ENCODE assay signal across 8 cellular contexts in genomic region chr5:66987949-66988838, GRCh38.
DNase-seq lines count a peak whose midpoint lies in the region; ATAC-seq, FAIRE-seq and TF ChIP-seq lines count a peak whose summit lies in the region.

No MANE protein-coding gene starts in this region.

- no peak overlapping the region for H3K4me3 Mint-ChIP-seq in activated naive CD4-positive, alpha-beta T cell treated with anti-CD3 and anti-CD28 coated beads for 36 hours

- POLR2A ChIA-PET in A549 (lab: Yijun Ruan, JAX): no interaction called here

- no peak for TF ChIP-seq EP300 in A549 (IDR thresholded peaks at IDR 0.05)

- no peak for TF ChIP-seq POLR2A in A549 (IDR thresholded peaks at IDR 0.05; ENCODE audit: low read length)

- H3K4me2 ChIP-seq in A549: peak overlapping the region; percentile 47

- no peak overlapping the region for H3K27ac Mint-ChIP-seq in activated naive CD4-positive, alpha-beta T cell treated with anti-CD3 and anti-CD28 coated beads for 36 hours

- H3K4me1 ChIP-seq in A549: peaks cover 42% of the 10 kb centered on the region

- no peaks in the 10 kb centered on the region; the same call in 1 of the 2 replicates for H3K27me3 ChIP-seq in GM06990 (replicated peaks; ENCODE audit: control insufficient read depth, insufficient read depth, low read length)

- H3K36me3 ChIP-seq in GM06990 (ENCODE audit: control insufficient read depth, insufficient read depth, low read length): no peaks in the 10 kb centered on the region

- TF ChIP-seq CTCF in A549 (IDR thresholded peaks at IDR 0.05): peak; percentile 57
- TF ChIP-seq CTCF in GM06990 (IDR thresholded peaks at IDR 0.05; ENCODE audit: insufficient read depth, low read length, poor library complexity, severe bottlenecking): peak; percentile 82
- peak; percentile 81 for TF ChIP-seq CTCF in fibroblast of pulmonary artery (IDR thresholded peaks at IDR 0.05; ENCODE audit: low read length, missing control alignments)

- no peaks in the 10 kb centered on the region for H3K9me3 ChIP-seq in A549

- peak; percentile 36 to 40 for DNase-seq in A549 (ENCODE audit: low read depth in 1 of 2, low spot score in 1 of 2)
- DNase-seq in GM06990 (ENCODE audit: extremely low read depth, insufficient read length): no peak
- peak; percentile 39 for DNase-seq in SKM-1 treated with dmso at 0.1 percent for 144 hours (lab: John Stamatoyannopoulos, UW; ENCODE audit: unreplicated experiment)
- DNase-seq in fibroblast of pulmonary artery (ENCODE audit: low read depth): peak; percentile 54
- peak; percentile 37 for DNase-seq in renal cortical epithelial cell (ENCODE audit: low read depth)
- no peak for DNase-seq in activated naive CD4-positive, alpha-beta T cell treated with anti-CD3 and anti-CD28 coated beads for 36 hours

- intact Hi-C loops in activated naive CD4-positive, alpha-beta T cell treated with anti-CD3 and anti-CD28 coated beads for 36 hours (cut with micrococcal nuclease): loop anchor here (1.0 kb wide), 3 partner anchors 16 to 221 kb away; no protein-coding TSS in a partner anchor

- TF ChIP-seq RAD21 in A549 (conservative IDR thresholded peaks at IDR 0.05 in 1 of 2, IDR thresholded peaks at IDR 0.05 in 1 of 2): peak; percentile 62 to 63

- H3K27me3 Mint-ChIP-seq in activated naive CD4-positive, alpha-beta T cell treated with anti-CD3 and anti-CD28 coated beads for 36 hours (ENCODE audit: low read depth): no peaks in the 10 kb centered on the region

- no peaks in the 10 kb centered on the region for H3K36me3 Mint-ChIP-seq in activated naive CD4-positive, alpha-beta T cell treated with anti-CD3 and anti-CD28 coated beads for 36 hours (ENCODE audit: low read depth)

- FAIRE-seq in A549 (lab: Jason Lieb, UNC): no peak

- H3K27ac ChIP-seq in A549: no peak overlapping the region

- H3K4me3 ChIP-seq in A549 (no peak overlapping the region), GM06990 (replicated peaks; ENCODE audit: low read depth, low read length) (no peak overlapping the region), fibroblast of pulmonary artery (replicated peaks; ENCODE audit: low read depth, low read length) (no peak overlapping the region)

- CTCF ChIA-PET in A549 (lab: Yijun Ruan, JAX): interaction anchor here (0.5 to 5.4 kb wide), 31 partner anchors 9 to 222 kb away, joined by 3 to 34 read pairs (median 4); no protein-coding TSS in a partner anchor
- CTCF ChIA-PET in activated naive CD4-positive, alpha-beta T cell treated with anti-CD3 and anti-CD28 coated beads for 36 hours (lab: Charles Lee): interaction anchor here (0.5 to 2.1 kb wide), 18 partner anchors 9 to 1045 kb away, joined by 3 to 8 read pairs (median 3); no protein-coding TSS in a partner anchor

- ATAC-seq in A549 (peak; percentile 68 to 78; a peak in 4 of 6 replicates), HG03565 (IDR thresholded peaks at IDR 0.05; ENCODE audit: unreplicated experiment) (peak; percentile 68), HG03025 (IDR thresholded peaks at IDR 0.05; ENCODE audit: low FRiP score, unreplicated experiment) (no peak)

- H3K9me3 Mint-ChIP-seq in activated naive CD4-positive, alpha-beta T cell treated with anti-CD3 and anti-CD28 coated beads for 36 hours: no peaks in the 10 kb centered on the region

- peaks cover 8% of the 10 kb centered on the region for H3K4me1 Mint-ChIP-seq in activated naive CD4-positive, alpha-beta T cell treated with anti-CD3 and anti-CD28 coated beads for 36 hours (ENCODE audit: low read depth)

- 41% methylated on average over 3 of the region's 3 CpGs for WGBS in A549 (ENCODE audit: missing lambda C conversion rate)

TF ChIP-seq in A549, 52 proteins besides CTCF, POLR2A, EP300 and RAD21:
- no peak for TF ChIP-seq MAZ (IDR thresholded peaks at IDR 0.05; ENCODE audit: borderline replicate concordance, low read depth, low read length)
- TF ChIP-seq RCOR1 (IDR thresholded peaks at IDR 0.05; ENCODE audit: low read depth, low read length): no peak
- no peak for TF ChIP-seq POLR2AphosphoS2 (conservative IDR thresholded peaks at IDR 0.05; ENCODE audit: low read length)
- no peak for TF ChIP-seq GATA3 (IDR thresholded peaks at IDR 0.05; ENCODE audit: borderline replicate concordance)
- TF ChIP-seq TFCP2L1 (CRISPR knock-in tag; IDR thresholded peaks at IDR 0.05): no peak
- peak; percentile 44; the same call in 1 of the 2 replicates for TF ChIP-seq MAX (IDR thresholded peaks at IDR 0.05)
- no peak for TF ChIP-seq NR3C1 (IDR thresholded peaks at IDR 0.05)
- TF ChIP-seq, protein P1, sequence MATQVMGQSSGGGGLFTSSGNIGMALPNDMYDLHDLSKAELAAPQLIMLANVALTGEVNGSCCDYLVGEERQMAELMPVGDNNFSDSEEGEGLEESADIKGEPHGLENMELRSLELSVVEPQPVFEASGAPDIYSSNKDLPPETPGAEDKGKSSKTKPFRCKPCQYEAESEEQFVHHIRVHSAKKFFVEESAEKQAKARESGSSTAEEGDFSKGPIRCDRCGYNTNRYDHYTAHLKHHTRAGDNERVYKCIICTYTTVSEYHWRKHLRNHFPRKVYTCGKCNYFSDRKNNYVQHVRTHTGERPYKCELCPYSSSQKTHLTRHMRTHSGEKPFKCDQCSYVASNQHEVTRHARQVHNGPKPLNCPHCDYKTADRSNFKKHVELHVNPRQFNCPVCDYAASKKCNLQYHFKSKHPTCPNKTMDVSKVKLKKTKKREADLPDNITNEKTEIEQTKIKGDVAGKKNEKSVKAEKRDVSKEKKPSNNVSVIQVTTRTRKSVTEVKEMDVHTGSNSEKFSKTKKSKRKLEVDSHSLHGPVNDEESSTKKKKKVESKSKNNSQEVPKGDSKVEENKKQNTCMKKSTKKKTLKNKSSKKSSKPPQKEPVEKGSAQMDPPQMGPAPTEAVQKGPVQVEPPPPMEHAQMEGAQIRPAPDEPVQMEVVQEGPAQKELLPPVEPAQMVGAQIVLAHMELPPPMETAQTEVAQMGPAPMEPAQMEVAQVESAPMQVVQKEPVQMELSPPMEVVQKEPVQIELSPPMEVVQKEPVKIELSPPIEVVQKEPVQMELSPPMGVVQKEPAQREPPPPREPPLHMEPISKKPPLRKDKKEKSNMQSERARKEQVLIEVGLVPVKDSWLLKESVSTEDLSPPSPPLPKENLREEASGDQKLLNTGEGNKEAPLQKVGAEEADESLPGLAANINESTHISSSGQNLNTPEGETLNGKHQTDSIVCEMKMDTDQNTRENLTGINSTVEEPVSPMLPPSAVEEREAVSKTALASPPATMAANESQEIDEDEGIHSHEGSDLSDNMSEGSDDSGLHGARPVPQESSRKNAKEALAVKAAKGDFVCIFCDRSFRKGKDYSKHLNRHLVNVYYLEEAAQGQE (IDR thresholded peaks at IDR 0.05): no peak
- no peak for TF ChIP-seq ATOH8 (CRISPR knock-in tag; IDR thresholded peaks at IDR 0.05; ENCODE audit: low read depth)
- TF ChIP-seq CHD2 (IDR thresholded peaks at IDR 0.05; ENCODE audit: low read length, partially characterized antibody): no peak
- 0 out of 2 replicates have a peak, but pooled peaks have one; percentile 51 for TF ChIP-seq KDM1A (IDR thresholded peaks at IDR 0.05; ENCODE audit: low read depth)
- TF ChIP-seq JUNB (IDR thresholded peaks at IDR 0.05): no peak
- TF ChIP-seq SMC3 (IDR thresholded peaks at IDR 0.05): peak; percentile 63
- TF ChIP-seq USF2 (IDR thresholded peaks at IDR 0.05): no peak
- no peak for TF ChIP-seq KDM5A (IDR thresholded peaks at IDR 0.05)
- no peak for TF ChIP-seq JUN (IDR thresholded peaks at IDR 0.05)
- TF ChIP-seq ZSCAN20 (CRISPR knock-in tag; IDR thresholded peaks at IDR 0.05): no peak
- TF ChIP-seq EHMT2 (IDR thresholded peaks at IDR 0.05; ENCODE audit: low read depth): no peak
- no peak for TF ChIP-seq HEYL (CRISPR knock-in tag; IDR thresholded peaks at IDR 0.05)
- no peak for TF ChIP-seq HMGXB4 (CRISPR knock-in tag; IDR thresholded peaks at IDR 0.05; ENCODE audit: borderline replicate concordance)
- TF ChIP-seq HOXB13 (CRISPR knock-in tag; IDR thresholded peaks at IDR 0.05; ENCODE audit: low read depth): no peak
- TF ChIP-seq FOXS1 (CRISPR knock-in tag; IDR thresholded peaks at IDR 0.05): no peak
- peak; percentile 42; the same call in 1 of the 2 replicates for TF ChIP-seq BHLHE40 (IDR thresholded peaks at IDR 0.05; ENCODE audit: low read depth, low read length)
- TF ChIP-seq ZC3H11A (IDR thresholded peaks at IDR 0.05): no peak

Comparison
In these comparisons a context has a peak if more than half of its experiments do, and no peak if none do; other contexts are left out.
1. DNase-seq: peak in A549 (2 of 2), SKM-1 treated with dmso at 0.1 percent for 144 hours (single experiment), fibroblast of pulmonary artery (single experiment) and renal cortical epithelial cell (single experiment); none in GM06990 (single experiment) and activated naive CD4-positive, alpha-beta T cell treated with anti-CD3 and anti-CD28 coated beads for 36 hours (single experiment).
2. Peak in every context shown above with its lines, with median percentiles within 50 percentile points of each other: CTCF ChIP-seq.